ENCODE assay signal across 17 cellular contexts in genomic region chr7:631291-631711, GRCh38.
"Had no signal": no experiment of that assay in that cellular context is flagged by ENCODE, and none has a peak within 500 bp of the region (broad histone marks: within the 10 kb centered on the region; RNA-seq: fewer than 3 reads in every experiment).

No MANE protein-coding gene starts in this region.

- H3K27ac ChIP-seq: breast epithelium, esophagus muscularis mucosa, foreskin keratinocyte, thoracic aorta, uterus had no signal

- H3K4me3 ChIP-seq: breast epithelium, esophagus muscularis mucosa, thoracic aorta, uterus had no signal

- H3K27me3 ChIP-seq: breast epithelium, esophagus muscularis mucosa, foreskin keratinocyte, uterus had no signal

- H3K36me3 ChIP-seq: breast epithelium, thoracic aorta, uterus had no signal

- H3K9me3 ChIP-seq: esophagus muscularis mucosa, thoracic aorta had no signal

- ATAC-seq: foreskin keratinocyte; naive thymus-derived CD8-positive, alpha-beta T cell; T-cell had no signal

- H3K4me1 ChIP-seq: breast epithelium, esophagus muscularis mucosa, foreskin keratinocyte, uterus had no signal

- DNase-seq: activated CD4-positive, alpha-beta T cell treated with anti-CD3 and anti-CD28 coated beads for 4 hours; activated CD4-positive, alpha-beta T cell treated with anti-CD3 and anti-CD28 coated beads, Interleukin-2, amount 50 U/mL, for 4 hours; activated gamma-delta T cell treated with Interleukin-2 at 50 U/mL for 16 hours; activated naive CD4-positive, alpha-beta T cell treated with anti-CD3 and anti-CD28 coated beads, Interleukin-2, amount 50 U/mL, for 16 hours; amniotic stem cell; central memory CD4-positive, alpha-beta T cell; foreskin keratinocyte; midbrain; naive thymus-derived CD8-positive, alpha-beta T cell; occipital lobe; stimulated activated CD4-positive, alpha-beta T cell treated with anti-CD3 and anti-CD28 coated beads, Interleukin-4, amount 100 ng/mL, for 1 hour; T-cell; trophoblast cell; uterus had no signal
